ENCODE assay signal across 8 cellular contexts in genomic region chr16:68760671-68761275, GRCh38. TPM values are rescaled to one million over a fixed set of nuclear protein-coding genes. Genes with fewer than 3 reads are reported as not detected.
A peak's percentile ranks its signal among the peaks of the same experiment; 100 is the strongest.
DNase-seq lines count a peak whose midpoint lies in the region; ATAC-seq and TF ChIP-seq lines count a peak whose summit lies in the region.

No MANE protein-coding gene starts in this region.

- H3K27me3 Mint-ChIP-seq in activated T-helper 2 cell treated with anti-CD3 and anti-CD28 coated beads, Interferon-gamma antibody, Interleukin-2, Interleukin-4, amounts not matched to agents 10 μg/mL and 5 μg/mL and 100 μg/mL, durations not matched to agents 14 hours and 24 hours and 36 hours (ENCODE audit: low read depth), result no peaks in the 10 kb centered on the region

- intact Hi-C loops in activated T-helper 2 cell treated with anti-CD3 and anti-CD28 coated beads, Interferon-gamma antibody, Interleukin-2, Interleukin-4, amounts not matched to agents 10 μg/mL and 5 μg/mL and 100 μg/mL, durations not matched to agents 14 hours and 24 hours and 36 hours (cut with micrococcal nuclease), result no loop called here

- H3K36me3 Mint-ChIP-seq in activated T-helper 2 cell treated with anti-CD3 and anti-CD28 coated beads, Interferon-gamma antibody, Interleukin-2, Interleukin-4, amounts not matched to agents 10 μg/mL and 5 μg/mL and 100 μg/mL, durations not matched to agents 14 hours and 24 hours and 36 hours (ENCODE audit: low read depth), result no peaks in the 10 kb centered on the region

- TF ChIP-seq CTCF in right atrium auricular region (IDR thresholded peaks at IDR 0.05), result no peak

- H3K36me3 ChIP-seq in right atrium auricular region, result no peaks in the 10 kb centered on the region

- H3K27ac Mint-ChIP-seq in activated T-helper 2 cell treated with anti-CD3 and anti-CD28 coated beads, Interferon-gamma antibody, Interleukin-2, Interleukin-4, amounts not matched to agents 10 μg/mL and 5 μg/mL and 100 μg/mL, durations not matched to agents 14 hours and 24 hours and 36 hours, result peak overlapping the region; percentile 23

- peak; percentile 61 for DNase-seq in ELF-1 (ENCODE audit: low read depth, low spot score)
- DNase-seq in activated T-helper 2 cell treated with anti-CD3 and anti-CD28 coated beads, Interferon-gamma antibody, Interleukin-2, Interleukin-4, amounts not matched to agents 10 μg/mL and 5 μg/mL and 100 μg/mL, durations not matched to agents 14 hours and 24 hours and 36 hours (ENCODE audit: low spot score), result peak; percentile 24
- peak; percentile 50 for DNase-seq in midbrain (lab: John Stamatoyannopoulos, UW)
- DNase-seq in NCI-H1048 (lab: John Stamatoyannopoulos, UW), result no peak
- DNase-seq in right atrium auricular region (ENCODE audit: low spot score), result no peak

- H3K4me3 ChIP-seq in right atrium auricular region, result no peak overlapping the region

- no peak overlapping the region for H3K4me3 Mint-ChIP-seq in activated T-helper 2 cell treated with anti-CD3 and anti-CD28 coated beads, Interferon-gamma antibody, Interleukin-2, Interleukin-4, amounts not matched to agents 10 μg/mL and 5 μg/mL and 100 μg/mL, durations not matched to agents 14 hours and 24 hours and 36 hours (ENCODE audit: low read depth)

- no peaks in the 10 kb centered on the region for H3K9me3 ChIP-seq in right atrium auricular region

- ATAC-seq in GM21390 (IDR thresholded peaks at IDR 0.05; ENCODE audit: unreplicated experiment) (peak; percentile 52), HG03558 (IDR thresholded peaks at IDR 0.05; ENCODE audit: extremely low read depth, unreplicated experiment) (peak; percentile 29), GM19328 (IDR thresholded peaks at IDR 0.05; ENCODE audit: unreplicated experiment) (no peak)

- no peaks in the 10 kb centered on the region for H3K4me1 ChIP-seq in right atrium auricular region

- H3K9me3 Mint-ChIP-seq in activated T-helper 2 cell treated with anti-CD3 and anti-CD28 coated beads, Interferon-gamma antibody, Interleukin-2, Interleukin-4, amounts not matched to agents 10 μg/mL and 5 μg/mL and 100 μg/mL, durations not matched to agents 14 hours and 24 hours and 36 hours, result no peaks in the 10 kb centered on the region

- no peak overlapping the region for H3K27ac ChIP-seq in right atrium auricular region

- H3K27me3 ChIP-seq in right atrium auricular region, result no peaks in the 10 kb centered on the region

- H3K4me1 Mint-ChIP-seq in activated T-helper 2 cell treated with anti-CD3 and anti-CD28 coated beads, Interferon-gamma antibody, Interleukin-2, Interleukin-4, amounts not matched to agents 10 μg/mL and 5 μg/mL and 100 μg/mL, durations not matched to agents 14 hours and 24 hours and 36 hours (ENCODE audit: low read depth), result peaks cover 61% of the 10 kb centered on the region

RNA-seq across cellular contexts. Expression of gene CDH1, which starts 23.7 kb away (rescaled TPM):
- total RNA-seq in activated T-helper 2 cell treated with anti-CD3 and anti-CD28 coated beads, Interferon-gamma antibody, Interleukin-2, Interleukin-4, amounts not matched to agents 10 μg/mL and 5 μg/mL and 100 μg/mL, durations not matched to agents 14 hours and 24 hours and 36 hours, result 0.11 and 1.0 TPM in 2 replicates
- total RNA-seq in right atrium auricular region, result 1 to 10 TPM in 1 of 2 donors, under 1 TPM in 1; 0.93 to 1.4 TPM

Comparison
In these comparisons a context has a peak if more than half of its experiments do, and no peak if none do; other contexts are left out.
1. DNase-seq: peak in ELF-1 (single experiment), activated T-helper 2 cell treated with anti-CD3 and anti-CD28 coated beads, Interferon-gamma antibody, Interleukin-2, Interleukin-4, amounts not matched to agents 10 μg/mL and 5 μg/mL and 100 μg/mL, durations not matched to agents 14 hours and 24 hours and 36 hours (single experiment) and midbrain (single experiment); none in NCI-H1048 (single experiment) and right atrium auricular region (single experiment).